27 cellular contexts compared by ENCODE assay signal in the genomic region with DNA sequence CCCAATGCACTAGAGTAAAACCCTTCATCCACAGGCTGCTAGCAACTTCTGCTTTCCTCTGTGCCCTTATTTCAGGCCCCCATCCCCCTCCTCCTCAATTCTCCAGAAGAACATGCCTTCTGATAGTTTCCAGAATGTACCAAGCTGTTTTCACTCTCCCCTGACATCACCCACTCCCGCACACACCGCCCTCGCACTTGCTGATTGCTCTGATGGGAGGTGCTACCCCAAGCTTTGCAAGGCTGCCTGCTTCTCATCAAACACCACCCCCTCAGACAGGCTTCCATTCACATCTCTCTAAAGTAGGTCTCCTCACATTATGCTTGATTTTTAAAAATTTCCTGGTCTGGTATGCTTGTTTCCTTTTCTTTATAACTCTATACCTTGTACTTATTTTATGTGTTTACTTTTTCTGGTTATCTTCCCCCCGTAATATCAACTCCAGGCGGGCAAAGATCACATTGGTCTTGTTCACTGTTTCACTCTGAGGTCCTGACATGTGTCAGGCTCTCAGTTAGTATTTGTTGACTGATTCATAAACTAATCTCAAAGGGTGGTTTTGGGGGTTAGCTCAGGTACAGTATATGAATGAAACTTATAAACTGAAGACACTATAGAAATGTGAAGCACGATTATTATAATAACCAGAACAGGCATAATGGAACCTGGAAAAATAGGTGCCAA.
DNase-seq lines count a peak whose midpoint lies in the region; ATAC-seq and TF ChIP-seq lines count a peak whose summit lies in the region.
"Had no signal": no experiment of that assay in that cellular context is flagged by ENCODE, and none has a peak within 500 bp of the region (broad histone marks: within the 10 kb centered on the region; RNA-seq: fewer than 3 reads in every experiment).

No MANE protein-coding gene starts in this region.

- H3K27ac ChIP-seq in duodenal mucosa (ENCODE audit: low read depth, low read length) = no peak overlapping the region
- H3K27ac ChIP-seq: epithelial cell of prostate, prostate gland, sigmoid colon, upper lobe of right lung had no signal

- intact Hi-C loops in mucosa of descending colon (cut with DNase I, micrococcal nuclease) = no loop called here

- no peak overlapping the region for H3K9ac ChIP-seq in duodenal mucosa (ENCODE audit: low read depth in 1 of 2, low read length in 2 of 2)

- H3K4me3 ChIP-seq in duodenal mucosa (ENCODE audit: low read depth in 1 of 2, low read length in 2 of 2) (peak overlapping the region; percentile 43 to 53), mucosa of descending colon (no peak overlapping the region)
- H3K4me3 ChIP-seq: HAP-1, prostate gland, sigmoid colon, upper lobe of right lung had no signal

- no peak for TF ChIP-seq CTCF in mucosa of descending colon (IDR thresholded peaks at IDR 0.05)

- no peaks in the 10 kb centered on the region for H3K27me3 ChIP-seq in duodenal mucosa (ENCODE audit: control insufficient read depth in 1 of 2, insufficient read depth in 2 of 2, low read length in 2 of 2)
- H3K27me3 ChIP-seq: sigmoid colon, upper lobe of right lung had no signal

- H3K4me1 Mint-ChIP-seq in immature natural killer cell = no peaks in the 10 kb centered on the region

- no peak overlapping the region for H3K27ac Mint-ChIP-seq in immature natural killer cell
- H3K27ac Mint-ChIP-seq: activated CD4-positive, alpha-beta T cell treated with anti-CD3 and anti-CD28 coated beads, Interleukin-2, amount 10 ng/mL, durations not matched to agents 24 days and 14 days; activated naive CD8-positive, alpha-beta T cell had no signal

- no peaks in the 10 kb centered on the region for H3K36me3 Mint-ChIP-seq in immature natural killer cell
- H3K36me3 Mint-ChIP-seq: activated naive CD8-positive, alpha-beta T cell had no signal

- DNase-seq in HuH-7 (ENCODE audit: low spot score) = peak; percentile 10
- DNase-seq in mucosa of descending colon = peak; percentile 39 to 62 (median 54)
- DNase-seq in superior temporal gyrus (ENCODE audit: extremely low spot score) = peak; percentile 27
- DNase-seq in immature natural killer cell = no peak
- DNase-seq in NCI-H2196 treated with DMSO at 0.1 percent for 48 hours (lab: John Stamatoyannopoulos, UW; ENCODE audit: unreplicated experiment) = no peak
- no peak for DNase-seq in NCI-H510A treated with DMSO at 0.1 percent for 48 hours (lab: John Stamatoyannopoulos, UW)
- no peak for DNase-seq in NCI-H2171 (lab: John Stamatoyannopoulos, UW)
- DNase-seq: activated CD4-positive, alpha-beta T cell treated with anti-CD3 and anti-CD28 coated beads, Interleukin-2, amount 10 ng/mL, durations not matched to agents 24 days and 14 days; activated effector memory CD4-positive, alpha-beta T cell treated with Interleukin-2 at 50 U/mL for 16 hours; activated T-cell treated with anti-CD3 and anti-CD28 coated beads, Interleukin-2, amount 50 U/mL, for 1 hour; C1 segment of cervical spinal cord; Calu3; DMS79; effector CD8-positive, alpha-beta T cell; Karpas-422; NCI-H1417 treated with DMSO at 0.1 percent for 48 hours; NCI-H446 treated with DMSO at 0.1 percent for 48 hours; NCI-H82; SHP77 treated with DMSO at 0.1 percent for 48 hours; sigmoid colon; substantia nigra; upper lobe of right lung had no signal

- H3K9me3 ChIP-seq in duodenal mucosa (ENCODE audit: control insufficient read depth in 1 of 2, low read length in 2 of 2) = no peaks in the 10 kb centered on the region
- no peaks in the 10 kb centered on the region for H3K9me3 ChIP-seq in mucosa of descending colon
- H3K9me3 ChIP-seq: HAP-1, prostate gland, sigmoid colon, upper lobe of right lung had no signal

- no peak overlapping the region for H3K4me3 Mint-ChIP-seq in immature natural killer cell
- H3K4me3 Mint-ChIP-seq: activated CD4-positive, alpha-beta T cell treated with anti-CD3 and anti-CD28 coated beads, Interleukin-2, amount 10 ng/mL, durations not matched to agents 24 days and 14 days; activated naive CD8-positive, alpha-beta T cell had no signal

- peaks cover 0 to 7% (median 0%) of the 10 kb centered on the region in 6 donors for H3K9me3 Mint-ChIP-seq in immature natural killer cell
- H3K9me3 Mint-ChIP-seq: activated CD4-positive, alpha-beta T cell treated with anti-CD3 and anti-CD28 coated beads, Interleukin-2, amount 10 ng/mL, durations not matched to agents 24 days and 14 days had no signal

- peak; percentile 83 for ATAC-seq in mucosa of descending colon
- ATAC-seq: upper lobe of right lung had no signal

- peaks cover 0 to 5% (median 5%) of the 10 kb centered on the region in 3 donors for H3K27me3 Mint-ChIP-seq in immature natural killer cell (ENCODE audit: low read depth in 3 of 3)

- H3K4me1 ChIP-seq in duodenal mucosa (ENCODE audit: control insufficient read depth in 1 of 2, insufficient read depth in 2 of 2, low read length in 2 of 2) (peaks cover 13 to 39% of the 10 kb centered on the region in 2 donors), mucosa of descending colon (ENCODE audit: low read depth) (no peaks in the 10 kb centered on the region)
- H3K4me1 ChIP-seq: HAP-1, prostate gland, upper lobe of right lung had no signal

- H3K36me3 ChIP-seq in duodenal mucosa (ENCODE audit: control insufficient read depth in 1 of 2, insufficient read depth in 2 of 2, low read length in 2 of 2) = no peaks in the 10 kb centered on the region
- no peaks in the 10 kb centered on the region for H3K36me3 ChIP-seq in mucosa of descending colon (ENCODE audit: low read depth)
- H3K36me3 ChIP-seq: HAP-1, prostate gland, sigmoid colon, upper lobe of right lung had no signal

Comparison
In these comparisons a context has a peak if more than half of its experiments do, and no peak if none do; other contexts are left out.
1. DNase-seq: peak in HuH-7 (single experiment), mucosa of descending colon (3 of 3) and superior temporal gyrus (single experiment); none in immature natural killer cell (0 of 3), NCI-H2196 treated with DMSO at 0.1 percent for 48 hours (single experiment), NCI-H510A treated with DMSO at 0.1 percent for 48 hours (single experiment) and NCI-H2171 (single experiment).